10 cellular contexts compared by ENCODE assay signal in genomic region chr4:37758226-37758625, GRCh38.
DNase-seq lines count a peak whose midpoint lies in the region; ATAC-seq and TF ChIP-seq lines count a peak whose summit lies in the region.
"Had no signal": no experiment of that assay in that cellular context is flagged by ENCODE, and none has a peak within 500 bp of the region (broad histone marks: within the 10 kb centered on the region; RNA-seq: fewer than 3 reads in every experiment).

No MANE protein-coding gene starts in this region.

- no peaks in the 10 kb centered on the region for H3K27me3 ChIP-seq in right lobe of liver
- no peaks in the 10 kb centered on the region for H3K27me3 ChIP-seq in aorta (ENCODE audit: control insufficient read depth in 1 of 2, insufficient read depth in 2 of 2, low read length in 1 of 2)

- H3K4me3 ChIP-seq in cardiac fibroblast (replicated peaks in 1 of 2; ENCODE audit: low read depth in 2 of 2, low read length in 2 of 2) (no peak overlapping the region), right lobe of liver (no peak overlapping the region), aorta (ENCODE audit: low read length in 2 of 2) (no peak overlapping the region)

- H3K36me3 ChIP-seq in right lobe of liver (no peaks in the 10 kb centered on the region), aorta (ENCODE audit: control insufficient read depth in 1 of 2, insufficient read depth in 2 of 2, low read length in 1 of 2) (no peaks in the 10 kb centered on the region)

- no peak for DNase-seq in Right ventricle myocardium inferior (ENCODE audit: missing footprints)
- no peak for DNase-seq in cardiac septum (ENCODE audit: low spot score)
- peak; percentile 91 to 98 for DNase-seq in cardiac fibroblast (ENCODE audit: low read depth in 2 of 2)
- peak in 1 of 3 donors; percentile 52 for DNase-seq in right lobe of liver
- DNase-seq in aorta: peak in 1 of 2 donors; percentile 54
- no peak for DNase-seq in left colon
- DNase-seq in stimulated activated CD4-positive, alpha-beta T cell treated with anti-CD3 and anti-CD28 coated beads, Interleukin-2, amount 100 ng/mL, for 48 hours: no peak
- no peak for DNase-seq in germinal center (ENCODE audit: low spot score)
- DNase-seq: kidney, T-helper 9 cell had no signal

- peak; percentile 77 for ATAC-seq in Right ventricle myocardium inferior
- peak; percentile 82 to 91 (median 85) for ATAC-seq in right lobe of liver
- peak; percentile 31 for ATAC-seq in aorta (ENCODE audit: low FRiP score)
- ATAC-seq in left colon: no peak

- H3K9me3 ChIP-seq in right lobe of liver (no peaks in the 10 kb centered on the region), aorta (ENCODE audit: control insufficient read depth, low read length) (no peaks in the 10 kb centered on the region)

- WGBS in right lobe of liver (ENCODE audit: insufficient coverage, low coverage, low lambda C conversion rate, missing lambda C conversion rate): 22% methylated on average over 1 of the region's 1 CpG
- WGBS in aorta, 2 donors: 22 to 50% methylated on average over 1 of the region's 1 CpG

- peak overlapping the region; percentile 49 to 65 (median 52) for H3K27ac ChIP-seq in right lobe of liver
- no peak overlapping the region for H3K27ac ChIP-seq in aorta (ENCODE audit: low read depth in 1 of 2, low read length in 2 of 2)

- H3K4me1 ChIP-seq in right lobe of liver (peaks cover 0 to 18% (median 10%) of the 10 kb centered on the region in 4 donors), aorta (ENCODE audit: control insufficient read depth in 1 of 2, insufficient read depth in 2 of 2, low read length in 2 of 2) (no peaks in the 10 kb centered on the region)

- intact Hi-C loops in Right ventricle myocardium inferior (cut with DNase I) (no loop called here), cardiac septum (cut with DNase I) (no loop called here), right lobe of liver (cut with DNase I) (no loop called here), aorta (cut with DNase I) (loop anchor here in 1 of 2 donors (5.0 kb wide), 1 partner anchor 71 kb away; the partner anchor contains the start of gene RELL1), left colon (cut with DNase I, micrococcal nuclease) (no loop called here)

- no peak for TF ChIP-seq POLR2A in right lobe of liver (IDR thresholded peaks at IDR 0.05)

- TF ChIP-seq CTCF in cardiac fibroblast (IDR thresholded peaks at IDR 0.05; ENCODE audit: low read depth, low read length) (no peak), right lobe of liver (IDR thresholded peaks at IDR 0.05) (no peak)

Comparison
In these comparisons a context has a peak if more than half of its experiments do, and no peak if none do; other contexts are left out.
1. DNase-seq: peak in cardiac fibroblast (2 of 2); none in Right ventricle myocardium inferior (single experiment), cardiac septum (single experiment), left colon (0 of 2), stimulated activated CD4-positive, alpha-beta T cell treated with anti-CD3 and anti-CD28 coated beads, Interleukin-2, amount 100 ng/mL, for 48 hours (0 of 2) and germinal center (single experiment).
2. H3K27ac ChIP-seq: peak in right lobe of liver (3 of 3); none in aorta (0 of 2).